ENCODE assay signal across 18 cellular contexts in genomic region chr1:91940496-91940895, GRCh38. TPM values are rescaled to one million over a fixed set of nuclear protein-coding genes. Genes with fewer than 3 reads are reported as not detected.
A peak's percentile ranks its signal among the peaks of the same experiment; 100 is the strongest.
DNase-seq lines count a peak whose midpoint lies in the region; ATAC-seq and TF ChIP-seq lines count a peak whose summit lies in the region.
"Had no signal": no experiment of that assay in that cellular context is flagged by ENCODE, and none has a peak within 500 bp of the region (broad histone marks: within the 10 kb centered on the region; RNA-seq: fewer than 3 reads in every experiment).

No MANE protein-coding gene starts in this region.

- peaks cover 6% of the 10 kb centered on the region for H3K4me1 Mint-ChIP-seq in endodermal cell
- H3K4me1 Mint-ChIP-seq: CD4-positive, CD25-positive, alpha-beta regulatory T cell had no signal

- peaks cover 9% of the 10 kb centered on the region for H3K9me3 Mint-ChIP-seq in endodermal cell

- no peaks in the 10 kb centered on the region for H3K27me3 ChIP-seq in HCT116 (ENCODE audit: insufficient read depth, low read length)
- H3K27me3 ChIP-seq in endodermal cell (ENCODE audit: control insufficient read depth, insufficient read depth, low read length, poor library complexity, severe bottlenecking), result no peaks in the 10 kb centered on the region
- H3K27me3 ChIP-seq: BLaER1 treated with 17β-estradiol and CSF1 and Interleukin-3, amounts not matched to agents 10 nM and 100 nM had no signal

- H2AFZ ChIP-seq in HCT116 (ENCODE audit: low read depth, low read length, poor library complexity, severe bottlenecking), result peak overlapping the region; percentile 56

- ATAC-seq in HCT116, result no peak

- WGBS in endodermal cell (ENCODE audit: insufficient coverage in 1 of 2, insufficient read length in 1 of 2), 2 experiments, result 58% methylated on average over 3 of the region's 3 CpGs; no CpG with 5 or more reads in 1 of the 2 experiments

- H3K9ac ChIP-seq in HCT116 (ENCODE audit: low read length) (no peak overlapping the region), endodermal cell (ENCODE audit: extremely low read depth, low read length, poor library complexity, severe bottlenecking) (no peak overlapping the region)
- H3K9ac ChIP-seq: BLaER1 treated with 17β-estradiol and CSF1 and Interleukin-3, amounts not matched to agents 10 nM and 100 nM had no signal

- TF ChIP-seq POLR2A in HCT116 (IDR thresholded peaks at IDR 0.05; ENCODE audit: borderline replicate concordance, extremely low read depth, insufficient read depth, insufficient read length), result no peak

- CTCF ChIA-PET in HCT116 (lab: Charles Lee), result interaction anchor here (0.6 kb wide), 2 partner anchors 58 to 1089 kb away, joined by 3 read pairs; no protein-coding TSS in a partner anchor

- no peaks in the 10 kb centered on the region for H3K9me2 ChIP-seq in HCT116 (ENCODE audit: insufficient read depth)

- no peak overlapping the region for H3K27ac ChIP-seq in HCT116 (ENCODE audit: low read depth, low read length)
- no peak overlapping the region for H3K27ac ChIP-seq in endodermal cell (ENCODE audit: low read depth, low read length)
- H3K27ac ChIP-seq: BLaER1 treated with 17β-estradiol and CSF1 and Interleukin-3, amounts not matched to agents 10 nM and 100 nM; HL-60 had no signal

- H3K9me3 ChIP-seq in HCT116 (ENCODE audit: control insufficient read depth in 1 of 2, insufficient read depth in 1 of 2, low read depth in 1 of 2, low read length in 2 of 2) (no peaks in the 10 kb centered on the region), endodermal cell (ENCODE audit: control insufficient read depth, low read length) (no peaks in the 10 kb centered on the region)

- H3K36me3 ChIP-seq in HCT116 (ENCODE audit: control insufficient read depth in 1 of 2, insufficient read depth in 2 of 2, low read length in 2 of 2), result no peaks in the 10 kb centered on the region
- no peaks in the 10 kb centered on the region for H3K36me3 ChIP-seq in endodermal cell (ENCODE audit: control insufficient read depth, insufficient read depth, low read length)
- H3K36me3 ChIP-seq: BLaER1 treated with 17β-estradiol and CSF1 and Interleukin-3, amounts not matched to agents 10 nM and 100 nM had no signal

- no peak overlapping the region for H3K4me2 ChIP-seq in HCT116 (ENCODE audit: low read length)
- H3K4me2 ChIP-seq: BLaER1 treated with 17β-estradiol and CSF1 and Interleukin-3, amounts not matched to agents 10 nM and 100 nM had no signal

- no peaks in the 10 kb centered on the region for H3K79me2 ChIP-seq in HCT116 (ENCODE audit: insufficient read depth, low read length)

- no TSS peak for BruUV-seq in HCT116 (replicated peaks; lab: Mats Ljungman, UMichigan)

- H3K4me3 ChIP-seq in HCT116 (replicated peaks in 1 of 2; ENCODE audit: low read depth in 1 of 2, low read length in 2 of 2), result no peak overlapping the region
- H3K4me3 ChIP-seq in endodermal cell (ENCODE audit: low read length), result no peak overlapping the region
- H3K4me3 ChIP-seq: BLaER1 treated with 17β-estradiol and CSF1 and Interleukin-3, amounts not matched to agents 10 nM and 100 nM had no signal

- peak overlapping the region; percentile 38 for H3K27ac Mint-ChIP-seq in endodermal cell
- H3K27ac Mint-ChIP-seq: CD4-positive, CD25-positive, alpha-beta regulatory T cell had no signal

- DNase-seq in ELF-1 (ENCODE audit: low read depth, low spot score) (peak; percentile 17), HCT116 (ENCODE audit: low read depth, low spot score) (no peak), endodermal cell (peak; percentile 74), mesenteric fat pad (ENCODE audit: low spot score) (peak; percentile 37), Kasumi-1 (lab: John Stamatoyannopoulos, UW) (no peak), DMS79 treated with DMSO at 0.1 percent for 48 hours (lab: John Stamatoyannopoulos, UW) (no peak)
- no peak for DNase-seq in activated effector memory CD4-positive, alpha-beta T cell treated with anti-CD3 and anti-CD28 coated beads, Interleukin-2, amount 50 U/mL, for 16 hours
- DNase-seq: ACHN; Calu3; CD4-positive, CD25-positive, alpha-beta regulatory T cell; DMS 273 treated with DMSO at 0.1 percent for 48 hours; EL; GDM1; GOT3; HCEC 1CT had no signal

- H3K27me3 Mint-ChIP-seq in endodermal cell (ENCODE audit: insufficient read depth), result no peaks in the 10 kb centered on the region

- intact Hi-C loops in HCT116 (cut with micrococcal nuclease), result loop anchor here (5.0 kb wide), 1 partner anchor 357 kb away; the partner anchor contains the start of genes GLMN and RPAP2

- TF ChIP-seq CTCF in HCT116 (IDR thresholded peaks at IDR 0.05 in 2 of 3, conservative IDR thresholded peaks at IDR 0.05 in 1 of 3; ENCODE audit: borderline replicate concordance in 1 of 3, insufficient read depth in 1 of 3, low read depth in 2 of 3, low read length in 2 of 3) (no peak), endodermal cell (conservative IDR thresholded peaks at IDR 0.05) (no peak)

- no peak for TF ChIP-seq RAD21 in HCT116 (IDR thresholded peaks at IDR 0.05; ENCODE audit: low read depth)

- H3K4me1 ChIP-seq in HCT116 (ENCODE audit: control insufficient read depth in 1 of 2, insufficient read depth in 2 of 2, low read length in 2 of 2), result peaks cover 0 to 14% of the 10 kb centered on the region in 2 experiments; a peak in 2 of 4 replicates
- H3K4me1 ChIP-seq in endodermal cell (ENCODE audit: control insufficient read depth, insufficient read depth, low read length), result no peaks in the 10 kb centered on the region
- H3K4me1 ChIP-seq: BLaER1 treated with 17β-estradiol and CSF1 and Interleukin-3, amounts not matched to agents 10 nM and 100 nM had no signal

- H3K36me3 Mint-ChIP-seq in endodermal cell (ENCODE audit: low read depth), result peaks cover 5% of the 10 kb centered on the region
- H3K36me3 Mint-ChIP-seq: CD4-positive, CD25-positive, alpha-beta regulatory T cell had no signal

- H4K20me1 ChIP-seq in HCT116 (ENCODE audit: insufficient read depth), result no peaks in the 10 kb centered on the region
- H4K20me1 ChIP-seq: BLaER1 treated with 17β-estradiol and CSF1 and Interleukin-3, amounts not matched to agents 10 nM and 100 nM had no signal

- H3K4me3 Mint-ChIP-seq in endodermal cell, result no peak overlapping the region
- H3K4me3 Mint-ChIP-seq: CD4-positive, CD25-positive, alpha-beta regulatory T cell had no signal

- RAD21 ChIA-PET in HCT116 (lab: Charles Lee; ENCODE audit: low non-redundant PET in 1 of 2, low total read pairs in 2 of 2, uncharacterized antibody in 2 of 2, unreplicated experiment in 2 of 2), result no interaction called here

- POLR2A ChIA-PET in HCT116 (lab: Charles Lee), result no interaction called here

TF ChIP-seq in HCT116, 20 proteins besides CTCF, POLR2A, EP300 and RAD21:
- TF ChIP-seq POLR2AphosphoS5 (IDR thresholded peaks at IDR 0.05; ENCODE audit: low read depth, low read length) (no peak), MAX (IDR thresholded peaks at IDR 0.05) (no peak), SRF (IDR thresholded peaks at IDR 0.05; ENCODE audit: low read depth) (no peak), REST (IDR thresholded peaks at IDR 0.05; ENCODE audit: low read depth) (no peak), SP1 (IDR thresholded peaks at IDR 0.05; ENCODE audit: low read depth) (no peak), EZH2 (IDR thresholded peaks at IDR 0.05) (no peak), JUND (IDR thresholded peaks at IDR 0.05) (no peak), EGR1 (IDR thresholded peaks at IDR 0.05; ENCODE audit: low read depth) (no peak)

RNA-seq across cellular contexts. Expression of gene BRDT, which starts 8.7 kb away (rescaled TPM):
- total RNA-seq in HCT116 (2021; ENCODE audit: unreplicated experiment) (not detected), endodermal cell (1 to 10 TPM; 2.3 to 4.4 TPM), mesenteric fat pad (not detected)
- polyA plus RNA-seq in HCT116 (2012), result not detected in 2 replicates
- 0.28 TPM for polyA plus RNA-seq in endodermal cell (2013, experiment 1 of 2)
- polyA plus RNA-seq in endodermal cell (2013, experiment 2 of 2), result 0.12 TPM
- total RNA-seq: A172; Calu3; CD4-positive, CD25-positive, alpha-beta regulatory T cell had no signal
- polyA plus RNA-seq: CD4-positive, CD25-positive, alpha-beta regulatory T cell had no signal

RNA-seq across cellular contexts. Expression of gene TGFBR3, which starts 54.5 kb away (rescaled TPM):
- total RNA-seq in HCT116 (2021; ENCODE audit: unreplicated experiment) (7.1 TPM), endodermal cell (1 to 10 TPM; 8.1 to 8.5 TPM), mesenteric fat pad (158 TPM)
- polyA plus RNA-seq in HCT116 (2012), result 1.7 and 2.3 TPM in 2 replicates
- polyA plus RNA-seq in endodermal cell (2013, experiment 1 of 2), result 6.0 TPM
- 6.9 TPM for polyA plus RNA-seq in endodermal cell (2013, experiment 2 of 2)

Comparison
In these comparisons a context has a peak if more than half of its experiments do, and no peak if none do; other contexts are left out.
1. DNase-seq: peak in ELF-1 (single experiment), endodermal cell (single experiment) and mesenteric fat pad (single experiment); none in HCT116 (single experiment), Kasumi-1 (0 of 2), activated effector memory CD4-positive, alpha-beta T cell treated with anti-CD3 and anti-CD28 coated beads, Interleukin-2, amount 50 U/mL, for 16 hours (single experiment) and DMS79 treated with DMSO at 0.1 percent for 48 hours (single experiment).
2. RNA of gene TGFBR3, which starts 54.5 kb away (total RNA-seq): 158 TPM in mesenteric fat pad (single experiment); 8.1 to 8.5 TPM in endodermal cell and 7.1 TPM in HCT116 (single experiment); every median in the first group is over 10 times any median in the second.